ENCODE assay signal across 8 cellular contexts in genomic region chr12:51951843-51952722, GRCh38. TPM values are rescaled to one million over a fixed set of nuclear protein-coding genes. Genes with fewer than 3 reads are reported as not detected.
DNase-seq lines count a peak whose midpoint lies in the region; ATAC-seq and TF ChIP-seq lines count a peak whose summit lies in the region.

No MANE protein-coding gene starts in this region.

- in situ Hi-C loops in gastrocnemius medialis (cut with MboI; ENCODE audit: low sequenced_read_pairs in 4 of 4) = no loop called here

- H3K27ac ChIP-seq in KMS-11 = no peak overlapping the region
- no peak overlapping the region for H3K27ac ChIP-seq in iPS DF 6.9 (ENCODE audit: low read length)
- H3K27ac ChIP-seq in gastrocnemius medialis = peak overlapping the region; percentile 89 to 98 (median 96)

- H3K27me3 Mint-ChIP-seq in activated naive CD8-positive, alpha-beta T cell treated with anti-CD3 and anti-CD28 coated beads, Interleukin-2, amount 10 ng/mL, durations not matched to agents 7 days and 5 days = peaks cover 35% of the 10 kb centered on the region

- peaks cover 13% of the 10 kb centered on the region for H3K79me2 ChIP-seq in KMS-11 (ENCODE audit: insufficient read depth, low read depth)

- H3K4me1 Mint-ChIP-seq in activated naive CD8-positive, alpha-beta T cell treated with anti-CD3 and anti-CD28 coated beads, Interleukin-2, amount 10 ng/mL, durations not matched to agents 7 days and 5 days = peaks cover 23% of the 10 kb centered on the region

- peak overlapping the region; percentile 87 for H3K4me2 ChIP-seq in KMS-11

- H3K9me3 ChIP-seq in iPS DF 6.9 (ENCODE audit: control insufficient read depth, insufficient read depth, low read length) (no peaks in the 10 kb centered on the region), gastrocnemius medialis (no peaks in the 10 kb centered on the region)

- intact Hi-C loops in gastrocnemius medialis (cut with DNase I; ENCODE audit: low total_unique reads) = loop anchor here (2.0 kb wide), 1 partner anchor 71 kb away; no protein-coding TSS in a partner anchor

- peaks cover 1% of the 10 kb centered on the region for H3K36me3 Mint-ChIP-seq in activated naive CD8-positive, alpha-beta T cell treated with anti-CD3 and anti-CD28 coated beads, Interleukin-2, amount 10 ng/mL, durations not matched to agents 7 days and 5 days

- H3K9ac ChIP-seq in KMS-11 = peak overlapping the region; percentile 84

- peak overlapping the region; percentile 76 for H2AFZ ChIP-seq in KMS-11 (ENCODE audit: low read depth)

- peak; percentile 9 for DNase-seq in GM06990 (ENCODE audit: extremely low read depth, insufficient read length)
- DNase-seq in activated naive CD8-positive, alpha-beta T cell treated with anti-CD3 and anti-CD28 coated beads, Interleukin-2, amount 10 ng/mL, durations not matched to agents 7 days and 5 days = peak; percentile 39
- DNase-seq in iPS DF 6.9 (ENCODE audit: low read depth, low spot score) = no peak
- DNase-seq in gastrocnemius medialis = peak; percentile 24 to 55
- no peak for DNase-seq in NCI-H128 (lab: John Stamatoyannopoulos, UW; ENCODE audit: unreplicated experiment)
- no peak for DNase-seq in DMS79 treated with DMSO at 0.1 percent for 48 hours (lab: John Stamatoyannopoulos, UW)

- H3K4me1 ChIP-seq in KMS-11 (ENCODE audit: low read depth, poor library complexity, severe bottlenecking) (peaks cover 43% of the 10 kb centered on the region), iPS DF 6.9 (ENCODE audit: control insufficient read depth, insufficient read depth, low read length) (no peaks in the 10 kb centered on the region), gastrocnemius medialis (peaks cover 52% of the 10 kb centered on the region in 2 donors)

- ATAC-seq in activated naive CD8-positive, alpha-beta T cell treated with anti-CD3 and anti-CD28 coated beads, Interleukin-2, amount 10 ng/mL, durations not matched to agents 7 days and 5 days (ENCODE audit: low read depth) = peak; percentile 12
- ATAC-seq in gastrocnemius medialis (peak; percentile 44 to 50), GM19035 (IDR thresholded peaks at IDR 0.05; ENCODE audit: unreplicated experiment) (no peak)

- H3K36me3 ChIP-seq in GM06990 (ENCODE audit: control insufficient read depth, insufficient read depth, low read length) = no peaks in the 10 kb centered on the region
- no peaks in the 10 kb centered on the region for H3K36me3 ChIP-seq in KMS-11 (ENCODE audit: insufficient read depth)
- H3K36me3 ChIP-seq in iPS DF 6.9 (ENCODE audit: control insufficient read depth, insufficient read depth, low read length) = no peaks in the 10 kb centered on the region
- H3K36me3 ChIP-seq in gastrocnemius medialis = no peaks in the 10 kb centered on the region

- no CpG with 5 or more reads among the region's 50 CpGs for WGBS in iPS DF 6.9 (ENCODE audit: insufficient coverage, insufficient read length)

- no peak overlapping the region for H3K27ac Mint-ChIP-seq in activated naive CD8-positive, alpha-beta T cell treated with anti-CD3 and anti-CD28 coated beads, Interleukin-2, amount 10 ng/mL, durations not matched to agents 7 days and 5 days

- TF ChIP-seq POLR2A in gastrocnemius medialis (IDR thresholded peaks at IDR 0.05) = peak in 1 of 2 donors; percentile 25

- H3K27me3 ChIP-seq in GM06990 (replicated peaks; ENCODE audit: control insufficient read depth, insufficient read depth, low read length) (no peaks in the 10 kb centered on the region; the same call in 1 of the 2 replicates), KMS-11 (ENCODE audit: insufficient read depth, low read depth) (no peaks in the 10 kb centered on the region; the same call in 1 of the 2 replicates), iPS DF 6.9 (ENCODE audit: control insufficient read depth, insufficient read depth, low read length) (peaks cover 22% of the 10 kb centered on the region; the same call in 1 of the 2 replicates), gastrocnemius medialis (no peaks in the 10 kb centered on the region)

- peak overlapping the region; percentile 64 for H3K4me3 ChIP-seq in GM06990 (replicated peaks; ENCODE audit: low read depth, low read length)
- peak overlapping the region; percentile 59 for H3K4me3 ChIP-seq in KMS-11 (IDR thresholded peaks at IDR 0.05; ENCODE audit: insufficient read depth, low read depth, low read length)
- H3K4me3 ChIP-seq in iPS DF 6.9 (ENCODE audit: low read length) = peak overlapping the region; percentile 77
- peak overlapping the region; percentile 65 to 97 (median 91) for H3K4me3 ChIP-seq in gastrocnemius medialis

- no peak for TF ChIP-seq CTCF in GM06990 (IDR thresholded peaks at IDR 0.05; ENCODE audit: insufficient read depth, low read length, poor library complexity, severe bottlenecking)
- TF ChIP-seq CTCF in KMS-11 (conservative IDR thresholded peaks at IDR 0.05; ENCODE audit: low read depth, low read length) = no peak
- no peak for TF ChIP-seq CTCF in gastrocnemius medialis (IDR thresholded peaks at IDR 0.05 in 4 of 5, conservative IDR thresholded peaks at IDR 0.05 in 1 of 5)

- peak overlapping the region; percentile 78 for H3K4me3 Mint-ChIP-seq in activated naive CD8-positive, alpha-beta T cell treated with anti-CD3 and anti-CD28 coated beads, Interleukin-2, amount 10 ng/mL, durations not matched to agents 7 days and 5 days

- no peaks in the 10 kb centered on the region for H4K20me1 ChIP-seq in KMS-11 (ENCODE audit: insufficient read depth)

- POLR2A ChIA-PET in activated naive CD8-positive, alpha-beta T cell treated with anti-CD3 and anti-CD28 coated beads, Interleukin-2, amount 10 ng/mL, durations not matched to agents 7 days and 5 days (lab: Charles Lee) = interaction anchor here (0.7 kb wide), 1 partner anchor 73 kb away, joined by 3 read pairs; no protein-coding TSS in a partner anchor

- H3K9me3 Mint-ChIP-seq in activated naive CD8-positive, alpha-beta T cell treated with anti-CD3 and anti-CD28 coated beads, Interleukin-2, amount 10 ng/mL, durations not matched to agents 7 days and 5 days = peaks cover 2% of the 10 kb centered on the region

RNA-seq across cellular contexts. Expression of gene ACVR1B, which starts 0.6 kb away (rescaled TPM):
- total RNA-seq in activated naive CD8-positive, alpha-beta T cell treated with anti-CD3 and anti-CD28 coated beads, Interleukin-2, amount 10 ng/mL, durations not matched to agents 7 days and 5 days = 10 to 100 TPM in 1 of 2 experiments, 1 to 10 TPM in 1; 9.3 to 10.2 TPM
- 10 to 100 TPM in 3 of 4 donors, 1 to 10 TPM in 1; 8.7 to 15.9 (median 10.1) TPM for total RNA-seq in gastrocnemius medialis

RNA-seq across cellular contexts. Expression of gene ACVRL1, which starts 44.8 kb away (rescaled TPM):
- total RNA-seq in activated naive CD8-positive, alpha-beta T cell treated with anti-CD3 and anti-CD28 coated beads, Interleukin-2, amount 10 ng/mL, durations not matched to agents 7 days and 5 days = not detected
- total RNA-seq in gastrocnemius medialis = 10 to 100 TPM; 37.1 to 53.5 (median 43.3) TPM

RNA-seq across cellular contexts. Expression of gene TAMALIN, which starts 54.7 kb away (rescaled TPM):
- 10 to 100 TPM; 17.1 to 19.9 TPM for total RNA-seq in activated naive CD8-positive, alpha-beta T cell treated with anti-CD3 and anti-CD28 coated beads, Interleukin-2, amount 10 ng/mL, durations not matched to agents 7 days and 5 days
- total RNA-seq in gastrocnemius medialis = 10 to 100 TPM in 2 of 4 donors, 1 to 10 TPM in 2; 9.3 to 14.9 (median 11.8) TPM

Comparison
In these comparisons a context has a peak if more than half of its experiments do, and no peak if none do; other contexts are left out.
1. DNase-seq: peak in GM06990 (single experiment), activated naive CD8-positive, alpha-beta T cell treated with anti-CD3 and anti-CD28 coated beads, Interleukin-2, amount 10 ng/mL, durations not matched to agents 7 days and 5 days (single experiment) and gastrocnemius medialis (2 of 2); none in iPS DF 6.9 (single experiment), NCI-H128 (single experiment) and DMS79 treated with DMSO at 0.1 percent for 48 hours (single experiment).
2. H3K27ac ChIP-seq: peak in gastrocnemius medialis (4 of 4); none in KMS-11 (single experiment) and iPS DF 6.9 (single experiment).
3. RNA of gene ACVRL1, which starts 44.8 kb away (total RNA-seq): 37.1 to 53.5 TPM in gastrocnemius medialis; not detected in activated naive CD8-positive, alpha-beta T cell treated with anti-CD3 and anti-CD28 coated beads, Interleukin-2, amount 10 ng/mL, durations not matched to agents 7 days and 5 days; every median in the first group is over 10 times any median in the second.
4. Peak in every context shown above with its lines, with median percentiles within 50 percentile points of each other: H3K4me3 ChIP-seq.